In genomic region chr17:81927145-81927652, GRCh38 we compare ENCODE assay signal across 8 cellular contexts. TPM values are rescaled to one million over a fixed set of nuclear protein-coding genes. Genes with fewer than 3 reads are reported as not detected.
DNase-seq lines count a peak whose midpoint lies in the region; ATAC-seq, FAIRE-seq and TF ChIP-seq lines count a peak whose summit lies in the region.

No MANE protein-coding gene starts in this region.

- TF ChIP-seq CTCF in heart right ventricle (IDR thresholded peaks at IDR 0.05) (no peak), GM12878 (IDR thresholded peaks at IDR 0.05 in 2 of 3, conservative IDR thresholded peaks at IDR 0.05 in 1 of 3; ENCODE audit: control insufficient read depth in 2 of 3, extremely low read depth in 1 of 3, insufficient read depth in 1 of 3, low read depth in 3 of 3, low read length in 3 of 3) (no peak), lung (IDR thresholded peaks at IDR 0.05; ENCODE audit: control extremely low read depth, extremely low read depth) (no peak)

- RAD21 ChIA-PET in GM12878 (lab: Charles Lee; ENCODE audit: unreplicated experiment), result interaction anchor here (0.6 to 1.1 kb wide), 4 partner anchors 33 to 244 kb away, joined by 3 read pairs; partner anchors contain the start of genes ARL16 and P4HB

- no peak for TF ChIP-seq RAD21 in GM12878 (IDR thresholded peaks at IDR 0.05; ENCODE audit: insufficient read depth, low read depth, low read length)

- DNase-seq in heart right ventricle (no peak), Right ventricle myocardium superior (no peak), GM12878 (ENCODE audit: low read depth, low spot score) (no peak), lung (ENCODE audit: low spot score) (no peak), EL (no peak)
- no peak for DNase-seq in central memory CD4-positive, alpha-beta T cell

- H4K20me1 ChIP-seq in GM12878 (ENCODE audit: control insufficient read depth, insufficient read depth), result no peaks in the 10 kb centered on the region; the same call in 1 of the 2 replicates

- H3K9me3 ChIP-seq in heart right ventricle (no peaks in the 10 kb centered on the region), GM12878 (replicated peaks; ENCODE audit: control insufficient read depth, insufficient read depth, low read length) (no peaks in the 10 kb centered on the region), lung (ENCODE audit: control insufficient read depth in 2 of 2, insufficient read depth in 1 of 2, low read length in 1 of 2) (no peaks in the 10 kb centered on the region)

- H3K4me1 ChIP-seq in heart right ventricle (peaks cover 29 to 56% (median 53%) of the 10 kb centered on the region in 9 donors), GM12878 (ENCODE audit: control insufficient read depth, insufficient read depth, low read length) (peaks cover 27% of the 10 kb centered on the region), lung (ENCODE audit: control insufficient read depth in 2 of 2, insufficient read depth in 2 of 2, low read length in 2 of 2) (peaks cover 12 to 30% of the 10 kb centered on the region in 2 donors)

- H2AFZ ChIP-seq in GM12878 (ENCODE audit: control insufficient read depth, low read depth, low read length), result no peak overlapping the region; the same call in 1 of the 2 replicates

- WGBS in heart right ventricle, 2 donors, result 0 to 1% methylated on average over 54 to 80 of the region's 80 CpGs
- 0% methylated on average over 25 of the region's 80 CpGs for WGBS in GM12878 (ENCODE audit: insufficient coverage, insufficient replicate concordance, low lambda C conversion rate, missing lambda C conversion rate)
- 1% methylated on average over 16 to 78 of the region's 80 CpGs for WGBS in lung, 2 donors

- SMC1A ChIA-PET in GM12878 (lab: Charles Lee; ENCODE audit: uncharacterized antibody, unreplicated experiment), result interaction anchor here (1.5 kb wide), 1 partner anchor 10 kb away, joined by 6 read pairs; no protein-coding TSS in a partner anchor

- H3K9ac ChIP-seq in GM12878 (ENCODE audit: control insufficient read depth, insufficient read depth, low read length), result peak overlapping the region; percentile 85

- intact Hi-C loops in heart right ventricle (cut with DNase I), result no loop called here
- intact Hi-C loops in Right ventricle myocardium superior (cut with DNase I), result no loop called here
- intact Hi-C loops in GM12878 (cut with micrococcal nuclease; ENCODE audit: unreplicated experiment), result loop anchor here (5.0 kb wide), 2 partner anchors 40 to 55 kb away; partner anchors contain the start of gene ARHGDIA

- peak overlapping the region; percentile 97; the same call in 1 of the 2 replicates for H3K4me2 ChIP-seq in GM12878 (ENCODE audit: control insufficient read depth, insufficient read depth)

- H3K27me3 ChIP-seq in heart right ventricle (peaks cover 0 to 37% (median 4%) of the 10 kb centered on the region in 7 donors), GM12878 (replicated peaks in 1 of 2; ENCODE audit: control insufficient read depth in 2 of 2, insufficient read depth in 2 of 2, low read length in 1 of 2) (no peaks in the 10 kb centered on the region), lung (ENCODE audit: control insufficient read depth, insufficient read depth) (no peaks in the 10 kb centered on the region)

- BruUV-seq in GM12878 (replicated peaks; lab: Mats Ljungman, UMichigan), result no TSS peak

- H3K27ac ChIP-seq in heart right ventricle, result peak overlapping the region; percentile 78 to 98 (median 96)
- peak overlapping the region; percentile 71 for H3K27ac ChIP-seq in GM12878 (ENCODE audit: control insufficient read depth, insufficient read depth)
- H3K27ac ChIP-seq in lung (ENCODE audit: low read depth in 1 of 2, low read length in 1 of 2), result peak overlapping the region; percentile 89 to 90

- no peak for FAIRE-seq in GM12878 (lab: Jason Lieb, UNC)

- ATAC-seq in heart right ventricle (peak in 3 of 8 donors; percentile 0 to 6 (median 2)), Right ventricle myocardium superior (ENCODE audit: poor library complexity) (no peak), HG03442 (IDR thresholded peaks at IDR 0.05; ENCODE audit: unreplicated experiment) (peak; percentile 17), GM12878 (no peak), lung (ENCODE audit: insufficient read depth, low FRiP score) (no peak), GM21737 (IDR thresholded peaks at IDR 0.05; ENCODE audit: unreplicated experiment) (no peak)

- peak; percentile 2; the same call in 1 of the 2 replicates for TF ChIP-seq POLR2A in GM12878 (IDR thresholded peaks at IDR 0.05; ENCODE audit: low read depth, low read length)

- POLR2A ChIA-PET in GM12878 (lab: Charles Lee), result interaction anchor here (0.9 to 2.0 kb wide), 6 partner anchors 10 to 216 kb away, joined by 3 to 8 read pairs (median 5); partner anchors contain the start of gene PYCR1

- TF ChIP-seq EP300 in GM12878 (IDR thresholded peaks at IDR 0.05; ENCODE audit: borderline replicate concordance in 1 of 2, control insufficient read depth in 1 of 2, low read depth in 2 of 2, low read length in 2 of 2), result no peak

- H3K79me2 ChIP-seq in GM12878 (ENCODE audit: control insufficient read depth, insufficient read depth, low read length), result peaks cover 38% of the 10 kb centered on the region

- in situ Hi-C loops in GM12878 (cut with MboI), result no loop called here

- H3K36me3 ChIP-seq in heart right ventricle (peaks cover 0 to 8% (median 6%) of the 10 kb centered on the region in 9 donors), GM12878 (ENCODE audit: control insufficient read depth in 2 of 2, insufficient read depth in 2 of 2, low read length in 1 of 2) (peaks cover 0 to 2% of the 10 kb centered on the region in 2 experiments; a peak in 2 of 4 replicates), lung (ENCODE audit: control insufficient read depth in 2 of 2, insufficient read depth in 2 of 2, low read length in 2 of 2) (peaks cover 0 to 8% of the 10 kb centered on the region in 2 donors)

- CTCF ChIA-PET in GM12878 (lab: Yijun Ruan, JAX), result interaction anchor here (0.8 to 1.7 kb wide), 7 partner anchors 9 to 92 kb away, joined by 3 to 8 read pairs (median 4); no protein-coding TSS in a partner anchor

- H3K4me3 ChIP-seq in heart right ventricle, result peak overlapping the region; percentile 82 to 97 (median 94)
- H3K4me3 ChIP-seq in GM12878, result peak overlapping the region; percentile 83
- peak overlapping the region; percentile 83 for H3K4me3 ChIP-seq in lung

RNA-seq across cellular contexts. Expression of gene MAFG, which starts 0.3 kb away (rescaled TPM):
- total RNA-seq in heart right ventricle (10 to 100 TPM; 10.8 to 30.9 (median 16.3) TPM), Right ventricle myocardium superior (29.9 TPM), GM12878 (2014; rRNA removed) (8.7 and 8.9 TPM in 2 replicates), GM12878 (2014; rRNA removed; fragmentation: Illumina TruSeq; extraction: Trizol) (6.3 and 6.4 TPM in 2 replicates), GM12878 (2021) (18.1 and 20.1 TPM in 2 replicates), lung (10 to 100 TPM; 11.9 to 33.3 TPM)
- polyA plus RNA-seq in heart right ventricle (10 to 100 TPM; 10.5 to 10.6 TPM), GM12878 (2011; rRNA removed) (6.5 and 9.8 TPM in 2 replicates), GM12878 (2014; fragmentation: Illumina TruSeq; extraction: Trizol) (7.8 and 9.5 TPM in 2 replicates), GM12878 (2014; fragmentation: Nextera tagmentation; extraction: Ambion mirVana) (1 to 10 TPM in 1 of 2 experiments, under 1 TPM in 1; 0.48 to 1.3 TPM), GM12878 (2014; rRNA removed) (13.5 and 14.7 TPM in 2 replicates), GM12878 (2016; fragmentation: Nextera tagmentation; extraction: Ambion mirVana) (1 to 10 TPM; 2.7 TPM), lung (10 to 100 TPM; 17.2 to 29.3 TPM)
- 15.6 and 17.5 TPM in 2 replicates for total RNA-seq in GM12878 (2013; cell fraction: nucleolus; rRNA removed)
- 6.4 TPM for polyA plus RNA-seq in GM12878 (2011; ENCODE audit: low read depth)
- 14.8 and 16.6 TPM in 2 replicates for polyA plus RNA-seq in GM12878 (2011; cell fraction: cytosol; rRNA removed)
- polyA plus RNA-seq in GM12878 (2011; cell fraction: nucleus; rRNA removed), result 76.6 and 84.7 TPM in 2 replicates
- 13.3 and 15.1 TPM in 2 replicates for polyA plus RNA-seq in GM12878 (2012)
- polyA minus RNA-seq in GM12878 (2011; rRNA and poly(A)+ RNA removed), result 6.4 and 8.6 TPM in 2 replicates
- 2.8 and 3.4 TPM in 2 replicates for polyA minus RNA-seq in GM12878 (2011; cell fraction: cytosol; rRNA and poly(A)+ RNA removed)
- polyA minus RNA-seq in GM12878 (2011; cell fraction: nucleus; rRNA and poly(A)+ RNA removed), result 5.6 and 7.9 TPM in 2 replicates

RNA-seq across cellular contexts. Expression of gene SIRT7, which starts 9.2 kb away (rescaled TPM):
- total RNA-seq in heart right ventricle (1 to 10 TPM; 4.4 to 9.3 (median 5.9) TPM), Right ventricle myocardium superior (6.1 TPM), GM12878 (2014; rRNA removed) (35.4 and 38.7 TPM in 2 replicates), GM12878 (2014; rRNA removed; fragmentation: Illumina TruSeq; extraction: Trizol) (14.1 and 15.3 TPM in 2 replicates), GM12878 (2021) (36.0 and 37.8 TPM in 2 replicates), lung (10 to 100 TPM; 14.7 to 43.4 TPM)
- polyA plus RNA-seq in heart right ventricle (10 to 100 TPM; 14.5 to 15.7 TPM), GM12878 (2011; rRNA removed) (5.9 and 8.6 TPM in 2 replicates), GM12878 (2014; fragmentation: Illumina TruSeq; extraction: Trizol) (6.4 and 17.4 TPM in 2 replicates), GM12878 (2014; fragmentation: Nextera tagmentation; extraction: Ambion mirVana) (1 to 10 TPM; 1.2 to 5.4 TPM), GM12878 (2014; rRNA removed) (49.7 and 56.2 TPM in 2 replicates), GM12878 (2016; fragmentation: Nextera tagmentation; extraction: Ambion mirVana) (10 to 100 TPM; 28.0 to 32.1 TPM), lung (10 to 100 TPM; 30.5 to 35.3 TPM)
- 30.0 and 32.9 TPM in 2 replicates for total RNA-seq in GM12878 (2013; cell fraction: nucleolus; rRNA removed)
- 16.5 TPM for polyA plus RNA-seq in GM12878 (2011; ENCODE audit: low read depth)
- 13.5 and 18.4 TPM in 2 replicates for polyA plus RNA-seq in GM12878 (2011; cell fraction: cytosol; rRNA removed)
- 61.4 and 89.1 TPM in 2 replicates for polyA plus RNA-seq in GM12878 (2011; cell fraction: nucleus; rRNA removed)
- polyA plus RNA-seq in GM12878 (2012), result 33.1 and 40.6 TPM in 2 replicates
- polyA minus RNA-seq in GM12878 (2011; rRNA and poly(A)+ RNA removed), result 35.6 and 60.0 TPM in 2 replicates
- polyA minus RNA-seq in GM12878 (2011; cell fraction: cytosol; rRNA and poly(A)+ RNA removed), result 26.1 and 26.8 TPM in 2 replicates
- 24.2 and 38.0 TPM in 2 replicates for polyA minus RNA-seq in GM12878 (2011; cell fraction: nucleus; rRNA and poly(A)+ RNA removed)

RNA-seq across cellular contexts. Expression of gene PYCR1, which starts 9.9 kb away (rescaled TPM):
- total RNA-seq in heart right ventricle (1 to 10 TPM; 2.8 to 7.4 (median 3.8) TPM), Right ventricle myocardium superior (3.2 TPM), GM12878 (2014; rRNA removed) (75.7 and 88.1 TPM in 2 replicates), GM12878 (2014; rRNA removed; fragmentation: Illumina TruSeq; extraction: Trizol) (37.8 and 40.3 TPM in 2 replicates), GM12878 (2021) (105 TPM in 2 replicates), lung (10 to 100 TPM; 17.5 to 73.0 TPM)
- polyA plus RNA-seq in heart right ventricle (10 to 100 TPM in 1 of 2 donors, 1 to 10 TPM in 1; 1.2 to 29.6 TPM), GM12878 (2011; rRNA removed) (23.4 and 49.3 TPM in 2 replicates), GM12878 (2014; fragmentation: Illumina TruSeq; extraction: Trizol) (18.7 and 43.8 TPM in 2 replicates), GM12878 (2014; fragmentation: Nextera tagmentation; extraction: Ambion mirVana) (1 to 10 TPM; 2.7 to 5.2 TPM), GM12878 (2014; rRNA removed) (107 and 124 TPM in 2 replicates), GM12878 (2016; fragmentation: Nextera tagmentation; extraction: Ambion mirVana) (100 to 1,000 TPM; 104 to 119 TPM), lung (10 to 100 TPM; 21.4 to 66.0 TPM)
- 12.5 and 13.6 TPM in 2 replicates for total RNA-seq in GM12878 (2013; cell fraction: nucleolus; rRNA removed)
- 19.6 TPM for polyA plus RNA-seq in GM12878 (2011; ENCODE audit: low read depth)
- 67.6 and 105 TPM in 2 replicates for polyA plus RNA-seq in GM12878 (2011; cell fraction: cytosol; rRNA removed)
- 67.8 and 71.5 TPM in 2 replicates for polyA plus RNA-seq in GM12878 (2011; cell fraction: nucleus; rRNA removed)
- polyA plus RNA-seq in GM12878 (2012), result 55.9 and 82.4 TPM in 2 replicates
- 35.3 and 70.7 TPM in 2 replicates for polyA minus RNA-seq in GM12878 (2011; rRNA and poly(A)+ RNA removed)
- 24.8 and 24.9 TPM in 2 replicates for polyA minus RNA-seq in GM12878 (2011; cell fraction: cytosol; rRNA and poly(A)+ RNA removed)
- polyA minus RNA-seq in GM12878 (2011; cell fraction: nucleus; rRNA and poly(A)+ RNA removed), result 10.5 and 11.3 TPM in 2 replicates

RNA-seq across cellular contexts. Expression of gene PCYT2, which starts 16.0 kb away (rescaled TPM):
- total RNA-seq in heart right ventricle (10 to 100 TPM; 29.5 to 54.7 (median 43.2) TPM), Right ventricle myocardium superior (29.5 TPM), GM12878 (2014; rRNA removed) (50.7 and 53.2 TPM in 2 replicates), GM12878 (2014; rRNA removed; fragmentation: Illumina TruSeq; extraction: Trizol) (23.5 and 25.4 TPM in 2 replicates), GM12878 (2021) (56.7 and 57.3 TPM in 2 replicates), lung (10 to 100 TPM; 23.0 to 81.3 TPM)
- polyA plus RNA-seq in heart right ventricle (10 to 100 TPM; 54.4 to 64.1 TPM), GM12878 (2011; rRNA removed) (23.1 and 39.3 TPM in 2 replicates), GM12878 (2014; fragmentation: Illumina TruSeq; extraction: Trizol) (27.7 and 33.3 TPM in 2 replicates), GM12878 (2014; fragmentation: Nextera tagmentation; extraction: Ambion mirVana) (1 to 10 TPM in 1 of 2 experiments, under 1 TPM in 1; 0.63 to 1.2 TPM), GM12878 (2014; rRNA removed) (52.6 and 68.7 TPM in 2 replicates), GM12878 (2016; fragmentation: Nextera tagmentation; extraction: Ambion mirVana) (10 to 100 TPM; 58.2 to 72.0 TPM), lung (10 to 100 TPM; 53.8 to 91.6 TPM)
- 42.8 and 47.2 TPM in 2 replicates for total RNA-seq in GM12878 (2013; cell fraction: nucleolus; rRNA removed)
- polyA plus RNA-seq in GM12878 (2011; ENCODE audit: low read depth), result 8.4 TPM
- polyA plus RNA-seq in GM12878 (2011; cell fraction: cytosol; rRNA removed), result 35.7 and 54.3 TPM in 2 replicates
- polyA plus RNA-seq in GM12878 (2011; cell fraction: nucleus; rRNA removed), result 196 and 208 TPM in 2 replicates
- 23.5 and 27.3 TPM in 2 replicates for polyA plus RNA-seq in GM12878 (2012)
- 28.7 and 37.6 TPM in 2 replicates for polyA minus RNA-seq in GM12878 (2011; rRNA and poly(A)+ RNA removed)
- polyA minus RNA-seq in GM12878 (2011; cell fraction: cytosol; rRNA and poly(A)+ RNA removed), result 7.6 and 16.2 TPM in 2 replicates
- 47.8 and 54.3 TPM in 2 replicates for polyA minus RNA-seq in GM12878 (2011; cell fraction: nucleus; rRNA and poly(A)+ RNA removed)

RNA-seq across cellular contexts. Expression of gene MYADML2, which starts 19.8 kb away (rescaled TPM):
- total RNA-seq in heart right ventricle (1 to 10 TPM in 9 of 10 donors, under 1 TPM in 1; 0.92 to 8.6 (median 5.0) TPM), Right ventricle myocardium superior (3.5 TPM), GM12878 (2014; rRNA removed) (not detected in 2 replicates), GM12878 (2014; rRNA removed; fragmentation: Illumina TruSeq; extraction: Trizol) (not detected in 2 replicates), GM12878 (2021) (not detected in 2 replicates), lung (not detected)
- polyA plus RNA-seq in heart right ventricle (1 to 10 TPM in 1 of 2 donors, under 1 TPM in 1; 0.26 to 4.3 TPM), GM12878 (2011; rRNA removed) (not detected in 2 replicates), GM12878 (2014; fragmentation: Illumina TruSeq; extraction: Trizol) (not detected in 2 replicates), GM12878 (2014; fragmentation: Nextera tagmentation; extraction: Ambion mirVana) (not detected), GM12878 (2014; rRNA removed) (not detected in 2 replicates), GM12878 (2016; fragmentation: Nextera tagmentation; extraction: Ambion mirVana) (not detected), lung (not detected)
- 0.19 TPM in 1 of 2 replicates, not detected in the other for total RNA-seq in GM12878 (2013; cell fraction: nucleolus; rRNA removed)
- not detected for polyA plus RNA-seq in GM12878 (2011; ENCODE audit: low read depth)
- polyA plus RNA-seq in GM12878 (2011; cell fraction: cytosol; rRNA removed), result not detected in 2 replicates
- polyA plus RNA-seq in GM12878 (2011; cell fraction: nucleus; rRNA removed), result not detected in 2 replicates
- 0.04 and 0.05 TPM in 2 replicates for polyA plus RNA-seq in GM12878 (2012)
- polyA minus RNA-seq in GM12878 (2011; rRNA and poly(A)+ RNA removed), result not detected in 2 replicates
- not detected in 2 replicates for polyA minus RNA-seq in GM12878 (2011; cell fraction: cytosol; rRNA and poly(A)+ RNA removed)
- not detected in 2 replicates for polyA minus RNA-seq in GM12878 (2011; cell fraction: nucleus; rRNA and poly(A)+ RNA removed)
